In genomic region chr3:37987315-37987697, GRCh38 we compare ENCODE assay signal across 1 cellular context.
TF ChIP-seq lines count a peak whose summit lies in the region.

No MANE protein-coding gene starts in this region.

TF ChIP-seq in HCT116, 20 proteins besides CTCF, POLR2A, EP300 and RAD21 (continued from another document):
- no peak for TF ChIP-seq YY1 (IDR thresholded peaks at IDR 0.05; ENCODE audit: extremely low read depth, insufficient replicate concordance, low read depth, low read length)
- no peak for TF ChIP-seq EZH2phosphoT487 (IDR thresholded peaks at IDR 0.05; ENCODE audit: borderline replicate concordance)
- TF ChIP-seq CBX3 (IDR thresholded peaks at IDR 0.05; ENCODE audit: low read depth) = no peak
TF ChIP-seq in HCT116: peak in this region for 0.
